9 cellular contexts compared by ENCODE assay signal in genomic region chr2:113910967-113911678, GRCh38. TPM values are rescaled to one million over a fixed set of nuclear protein-coding genes. Genes with fewer than 3 reads are reported as not detected.
DNase-seq lines count a peak whose midpoint lies in the region; ATAC-seq lines count a peak whose summit lies in the region.
"Had no signal": no experiment of that assay in that cellular context is flagged by ENCODE, and none has a peak within 500 bp of the region (broad histone marks: within the 10 kb centered on the region; RNA-seq: fewer than 3 reads in every experiment).

No MANE protein-coding gene starts in this region.

- H3K27ac ChIP-seq in angular gyrus (ENCODE audit: low read depth, low read length) (peak overlapping the region; percentile 3), trophoblast cell (ENCODE audit: low read depth, low read length) (no peak overlapping the region)

- H3K4me3 ChIP-seq in trophoblast cell (ENCODE audit: low read depth, low read length) = no peak overlapping the region

- H3K4me1 ChIP-seq in trophoblast cell (ENCODE audit: control insufficient read depth in 1 of 2, insufficient read depth in 2 of 2, low read length in 2 of 2) = no peaks in the 10 kb centered on the region

- ATAC-seq in HG02759 (IDR thresholded peaks at IDR 0.05; ENCODE audit: unreplicated experiment) (peak; percentile 68), HG02973 (IDR thresholded peaks at IDR 0.05; ENCODE audit: unreplicated experiment) (no peak)

- H3K4me2 ChIP-seq in trophoblast cell (ENCODE audit: low read length) = no peak overlapping the region

- H2AFZ ChIP-seq in trophoblast cell (ENCODE audit: insufficient read depth, low read length, poor library complexity) = no peak overlapping the region

- H4K12ac ChIP-seq in trophoblast cell (ENCODE audit: low read depth, low read length) = no peak overlapping the region

- H3K14ac ChIP-seq in trophoblast cell (ENCODE audit: low read length) = no peak overlapping the region

- intact Hi-C loops in activated CD4-positive, alpha-beta T cell treated with anti-CD3 and anti-CD28 coated beads, Interleukin-2, amount 10 ng/mL, durations not matched to agents 24 days and 14 days (cut with micrococcal nuclease) = loop anchor here (2.0 kb wide), 1 partner anchor 16 kb away; no protein-coding TSS in a partner anchor

- no peak overlapping the region for H3K23ac ChIP-seq in trophoblast cell (ENCODE audit: low read length)

- H3K79me2 ChIP-seq in trophoblast cell (ENCODE audit: control insufficient read depth, insufficient read depth, low read length, poor library complexity) = peaks cover 10% of the 10 kb centered on the region

- H3K27me3 Mint-ChIP-seq in activated CD4-positive, alpha-beta T cell treated with anti-CD3 and anti-CD28 coated beads, Interleukin-2, amount 10 ng/mL, durations not matched to agents 24 days and 14 days = no peaks in the 10 kb centered on the region

- no peaks in the 10 kb centered on the region for H3K79me1 ChIP-seq in trophoblast cell (ENCODE audit: low read length)

- DNase-seq in activated CD4-positive, alpha-beta T cell treated with anti-CD3 and anti-CD28 coated beads, Interleukin-2, amount 10 ng/mL, durations not matched to agents 24 days and 14 days = no peak
- DNase-seq in activated CD4-positive, alpha-beta T cell treated with anti-CD3 and anti-CD28 coated beads, Interleukin-2, amount 50 U/mL, for 1 hour = no peak
- DNase-seq in trophoblast cell (no peak), AG08396 (ENCODE audit: low spot score) (no peak), pons (ENCODE audit: low spot score) (no peak)
- DNase-seq: NCI-H1694 had no signal

- H3K18ac ChIP-seq in trophoblast cell (ENCODE audit: low read length) = no peak overlapping the region

- H3K36me3 Mint-ChIP-seq in activated CD4-positive, alpha-beta T cell treated with anti-CD3 and anti-CD28 coated beads, Interleukin-2, amount 10 ng/mL, durations not matched to agents 24 days and 14 days (ENCODE audit: low read depth) = peaks cover 38% of the 10 kb centered on the region

- no peak overlapping the region for H4K91ac ChIP-seq in trophoblast cell (ENCODE audit: low read depth, low read length)

- no peak overlapping the region for H2BK120ac ChIP-seq in trophoblast cell (ENCODE audit: insufficient read depth, low read length, poor library complexity)

- H2AK5ac ChIP-seq in trophoblast cell (ENCODE audit: low read length) = no peak overlapping the region

- H3K9me3 Mint-ChIP-seq in activated CD4-positive, alpha-beta T cell treated with anti-CD3 and anti-CD28 coated beads, Interleukin-2, amount 10 ng/mL, durations not matched to agents 24 days and 14 days = no peaks in the 10 kb centered on the region

- WGBS in trophoblast cell (ENCODE audit: extremely low coverage, insufficient coverage, insufficient read length) = no CpG with 5 or more reads among the region's 6 CpGs

- no peak overlapping the region for H2BK12ac ChIP-seq in trophoblast cell (ENCODE audit: low read length)

- H3K9ac ChIP-seq in trophoblast cell (ENCODE audit: low read length) = no peak overlapping the region

- H3K36me3 ChIP-seq in trophoblast cell (ENCODE audit: control insufficient read depth in 1 of 2, insufficient read depth in 2 of 2, low read length in 2 of 2) = peaks cover 0 to 4% of the 10 kb centered on the region in 2 experiments

- H3K27me3 ChIP-seq in trophoblast cell (ENCODE audit: insufficient read depth, low read length) = no peaks in the 10 kb centered on the region

- H3K9me3 ChIP-seq in trophoblast cell (ENCODE audit: insufficient read depth, low read depth, low read length) = no peaks in the 10 kb centered on the region

- H2BK5ac ChIP-seq in trophoblast cell (ENCODE audit: low read depth, low read length, poor library complexity) = no peak overlapping the region

- peaks cover 48% of the 10 kb centered on the region for H3K4me1 Mint-ChIP-seq in activated CD4-positive, alpha-beta T cell treated with anti-CD3 and anti-CD28 coated beads, Interleukin-2, amount 10 ng/mL, durations not matched to agents 24 days and 14 days

- peak overlapping the region; percentile 97 for H3K4ac ChIP-seq in trophoblast cell (ENCODE audit: low read depth, low read length)

- H3K27ac Mint-ChIP-seq in activated CD4-positive, alpha-beta T cell treated with anti-CD3 and anti-CD28 coated beads, Interleukin-2, amount 10 ng/mL, durations not matched to agents 24 days and 14 days = peak overlapping the region; percentile 88

- no peak overlapping the region for H4K8ac ChIP-seq in trophoblast cell (ENCODE audit: low read depth, low read length)

- no peak overlapping the region for H3K4me3 Mint-ChIP-seq in activated CD4-positive, alpha-beta T cell treated with anti-CD3 and anti-CD28 coated beads, Interleukin-2, amount 10 ng/mL, durations not matched to agents 24 days and 14 days

RNA-seq across cellular contexts. Expression of gene ACTR3, which starts 21.2 kb away (rescaled TPM):
- 452 and 460 TPM in 2 replicates for total RNA-seq in activated CD4-positive, alpha-beta T cell treated with anti-CD3 and anti-CD28 coated beads, Interleukin-2, amount 10 ng/mL, durations not matched to agents 24 days and 14 days
- 203 and 209 TPM in 2 replicates for polyA plus RNA-seq in trophoblast cell (2013)
